ENCODE assay signal across 1 cellular context in genomic region chr21:27026501-27026900, GRCh38.
TF ChIP-seq lines count a peak whose summit lies in the region.

No MANE protein-coding gene starts in this region.

TF ChIP-seq in GM23338, 12 proteins besides CTCF, POLR2A, EP300 and RAD21 (continued from another document):
- TF ChIP-seq ZNF462 (CRISPR knock-in tag; IDR thresholded peaks at IDR 0.05) (peak; percentile 81; the same call in 1 of the 2 replicates), REST (IDR thresholded peaks at IDR 0.05; ENCODE audit: unreplicated experiment) (no peak), CREB1 (CRISPR knock-in tag; IDR thresholded peaks at IDR 0.05; ENCODE audit: low read depth) (no peak)
